Comparison of ENCODE assay signal across 28 cellular contexts in genomic region chr20:25707695-25708094, GRCh38.
"Had no signal": no experiment of that assay in that cellular context is flagged by ENCODE, and none has a peak within 500 bp of the region (broad histone marks: within the 10 kb centered on the region; RNA-seq: fewer than 3 reads in every experiment).

No MANE protein-coding gene starts in this region.

- H3K27ac Mint-ChIP-seq: dendritic cell treated with granulocyte-macrophage colony-stimulating factor and Interleukin-4, amounts not matched to agents 40 ng/mL and 50 ng/mL, for 4 days; endodermal cell had no signal

- H3K36me3 ChIP-seq: colonic mucosa, esophagus squamous epithelium, gastrocnemius medialis, lower lobe of right lung had no signal

- H3K27ac ChIP-seq: colonic mucosa, epithelial cell of prostate, esophagus squamous epithelium, gastrocnemius medialis, hepatocyte, lower lobe of right lung had no signal

- H3K4me3 Mint-ChIP-seq: dendritic cell treated with granulocyte-macrophage colony-stimulating factor and Interleukin-4, amounts not matched to agents 40 ng/mL and 50 ng/mL, for 4 days; endodermal cell had no signal

- H3K4me1 Mint-ChIP-seq: endodermal cell had no signal

- H3K9me3 ChIP-seq: colonic mucosa, gastrocnemius medialis, lower lobe of right lung had no signal

- H3K27me3 Mint-ChIP-seq: dendritic cell treated with granulocyte-macrophage colony-stimulating factor and Interleukin-4, amounts not matched to agents 40 ng/mL and 50 ng/mL, for 4 days; naive thymus-derived CD8-positive, alpha-beta T cell had no signal

- ATAC-seq: effector memory CD8-positive, alpha-beta T cell; esophagus mucosa; gastrocnemius medialis; left colon; left lobe of liver; left ventricle myocardium superior; lower lobe of right lung had no signal

- H3K4me1 ChIP-seq: colonic mucosa, gastrocnemius medialis, lower lobe of right lung had no signal

- H3K4me3 ChIP-seq: colonic mucosa, esophagus squamous epithelium, gastrocnemius medialis, hepatocyte, lower lobe of right lung had no signal

- DNase-seq: colonic mucosa; cortex of kidney; effector CD8-positive, alpha-beta T cell; effector memory CD8-positive, alpha-beta T cell; endodermal cell; erythroblast; esophagus squamous epithelium; foreskin fibroblast; foreskin melanocyte; gastrocnemius medialis; glutamatergic neuron; head of caudate nucleus; hypothalamus; immature natural killer cell; islet precursor cell; kidney; kidney glomerular epithelial cell; left colon; left ventricle myocardium superior; lower lobe of right lung; mesendoderm; midbrain; naive thymus-derived CD8-positive, alpha-beta T cell had no signal

- H3K27me3 ChIP-seq: colonic mucosa, esophagus squamous epithelium, gastrocnemius medialis, hepatocyte had no signal
